In the genomic region with DNA sequence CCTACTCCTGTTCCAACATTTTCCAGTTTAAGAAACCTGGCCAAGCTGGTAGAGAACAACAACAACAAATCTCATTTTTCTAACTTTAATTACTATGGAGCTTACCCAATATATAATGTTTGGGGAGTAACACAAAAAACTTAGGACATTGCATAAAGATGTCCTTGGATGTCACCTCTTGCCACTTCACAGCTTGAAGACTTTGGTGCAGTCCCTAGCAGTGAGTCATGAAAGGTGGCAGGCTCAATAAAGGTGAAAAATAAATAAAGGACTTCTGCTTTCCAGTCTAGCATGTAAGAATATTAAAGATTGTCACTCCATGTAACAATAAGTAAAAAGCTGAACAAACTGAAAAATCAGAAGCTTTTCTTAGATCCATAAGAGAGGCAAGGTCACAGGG, we compare ENCODE assay signal across 23 cellular contexts. TPM values are rescaled to one million over a fixed set of nuclear protein-coding genes. Genes with fewer than 3 reads are reported as not detected.
DNase-seq lines count a peak whose midpoint lies in the region; ATAC-seq and TF ChIP-seq lines count a peak whose summit lies in the region.
"Had no signal": no experiment of that assay in that cellular context is flagged by ENCODE, and none has a peak within 500 bp of the region (broad histone marks: within the 10 kb centered on the region; RNA-seq: fewer than 3 reads in every experiment).

No MANE protein-coding gene starts in this region.

- H3K27me3 ChIP-seq in CD4-positive, alpha-beta T cell (ENCODE audit: control insufficient read depth, insufficient read depth, low read length), result no peaks in the 10 kb centered on the region
- H3K27me3 ChIP-seq: Peyer's patch, SJCRH30 had no signal

- CTCF ChIA-PET in CD4-positive, alpha-beta T cell (lab: Charles Lee), result no interaction called here

- TF ChIP-seq CTCF in CD4-positive, alpha-beta T cell (IDR thresholded peaks at IDR 0.05), result no peak
- TF ChIP-seq CTCF in natural killer cell (IDR thresholded peaks at IDR 0.05), result no peak

- no peak overlapping the region for H3K4me3 Mint-ChIP-seq in activated T-cell treated with anti-CD3 and anti-CD28 coated beads, Interleukin-2, amount 50 U/mL, for 24 hours
- no peak overlapping the region for H3K4me3 Mint-ChIP-seq in CD4-positive, alpha-beta T cell
- H3K4me3 Mint-ChIP-seq in activated naive CD8-positive, alpha-beta T cell, result peak overlapping the region; percentile 56
- H3K4me3 Mint-ChIP-seq in natural killer cell, result no peak overlapping the region
- H3K4me3 Mint-ChIP-seq: GM23338 had no signal

- peak overlapping the region; percentile 81 for H3K27ac Mint-ChIP-seq in activated T-cell treated with anti-CD3 and anti-CD28 coated beads, Interleukin-2, amount 50 U/mL, for 24 hours
- peak overlapping the region; percentile 80 for H3K27ac Mint-ChIP-seq in CD4-positive, alpha-beta T cell
- H3K27ac Mint-ChIP-seq in activated naive CD8-positive, alpha-beta T cell, result peak overlapping the region; percentile 79
- no peak overlapping the region for H3K27ac Mint-ChIP-seq in natural killer cell
- H3K27ac Mint-ChIP-seq: GM23338 had no signal

- peaks cover 42% of the 10 kb centered on the region for H3K4me1 Mint-ChIP-seq in activated T-cell treated with anti-CD3 and anti-CD28 coated beads, Interleukin-2, amount 50 U/mL, for 24 hours (ENCODE audit: low read depth)
- H3K4me1 Mint-ChIP-seq in CD4-positive, alpha-beta T cell (ENCODE audit: low read depth), result peaks cover 50% of the 10 kb centered on the region
- peaks cover 46% of the 10 kb centered on the region for H3K4me1 Mint-ChIP-seq in activated naive CD8-positive, alpha-beta T cell (ENCODE audit: low read depth)
- H3K4me1 Mint-ChIP-seq in natural killer cell, result peaks cover 17 to 25% of the 10 kb centered on the region in 2 donors

- H3K27me3 Mint-ChIP-seq in activated T-cell treated with anti-CD3 and anti-CD28 coated beads, Interleukin-2, amount 50 U/mL, for 24 hours, result no peaks in the 10 kb centered on the region
- no peaks in the 10 kb centered on the region for H3K27me3 Mint-ChIP-seq in CD4-positive, alpha-beta T cell
- H3K27me3 Mint-ChIP-seq in activated naive CD8-positive, alpha-beta T cell, result no peaks in the 10 kb centered on the region
- no peaks in the 10 kb centered on the region for H3K27me3 Mint-ChIP-seq in natural killer cell (ENCODE audit: low read depth in 2 of 2)

- no peak overlapping the region for H3K27ac ChIP-seq in CD4-positive, alpha-beta T cell (ENCODE audit: low read depth, low read length)
- H3K27ac ChIP-seq: A549, Peyer's patch, SJCRH30 had no signal

- peaks cover 5% of the 10 kb centered on the region for H3K36me3 Mint-ChIP-seq in activated T-cell treated with anti-CD3 and anti-CD28 coated beads, Interleukin-2, amount 50 U/mL, for 24 hours (ENCODE audit: low read depth)
- H3K36me3 Mint-ChIP-seq in CD4-positive, alpha-beta T cell (ENCODE audit: low read depth), result no peaks in the 10 kb centered on the region
- H3K36me3 Mint-ChIP-seq in activated naive CD8-positive, alpha-beta T cell, result peaks cover 3% of the 10 kb centered on the region
- H3K36me3 Mint-ChIP-seq in natural killer cell, result no peaks in the 10 kb centered on the region

- DNase-seq in activated T-cell treated with anti-CD3 and anti-CD28 coated beads, Interleukin-2, amount 50 U/mL, for 24 hours, result no peak
- no peak for DNase-seq in activated T-cell treated with anti-CD3 and anti-CD28 coated beads, Interleukin-2, amount 50 U/mL, for 48 hours
- no peak for DNase-seq in CD4-positive, alpha-beta T cell
- no peak for DNase-seq in stimulated activated naive CD8-positive, alpha-beta T cell treated with anti-CD3 and anti-CD28 coated beads, Interleukin-15, Interleukin-2, amounts not matched to agents 100 U/mL and 50 U/mL, for 24 hours
- DNase-seq in KG1 (lab: John Stamatoyannopoulos, UW) (no peak), natural killer cell (no peak)
- DNase-seq: BE2C, DMS153, Kasumi-1, NCI-H1694, NCI-H2081 treated with DMSO at 0.1 percent for 48 hours, NCI-H2171 treated with DMSO at 0.1 percent for 48 hours, NCI-H524 treated with DMSO at 0.1 percent for 48 hours, NCI-H82, Peyer's patch, SJCRH30 had no signal

- POLR2A ChIA-PET in CD4-positive, alpha-beta T cell (lab: Charles Lee), result interaction anchor here (0.9 to 1.5 kb wide), 3 partner anchors 45 to 46 kb away, joined by 3 to 6 read pairs (median 5); no protein-coding TSS in a partner anchor

- intact Hi-C loops in CD4-positive, alpha-beta T cell (cut with DNase I, micrococcal nuclease), result loop anchor here in 1 of 2 experiments (5.0 kb wide), 1 partner anchor 35 kb away; no protein-coding TSS in a partner anchor
- intact Hi-C loops in natural killer cell (cut with micrococcal nuclease), result no loop called here

- peaks cover 13% of the 10 kb centered on the region for H3K9me3 Mint-ChIP-seq in activated T-cell treated with anti-CD3 and anti-CD28 coated beads, Interleukin-2, amount 50 U/mL, for 24 hours
- H3K9me3 Mint-ChIP-seq in CD4-positive, alpha-beta T cell, result peaks cover 2% of the 10 kb centered on the region
- peaks cover 4% of the 10 kb centered on the region for H3K9me3 Mint-ChIP-seq in activated naive CD8-positive, alpha-beta T cell (ENCODE audit: low read depth)
- H3K9me3 Mint-ChIP-seq in natural killer cell, result no peaks in the 10 kb centered on the region
- H3K9me3 Mint-ChIP-seq: GM23338 had no signal

- no peaks in the 10 kb centered on the region for H3K9me3 ChIP-seq in CD4-positive, alpha-beta T cell (ENCODE audit: control insufficient read depth, low read length)
- H3K9me3 ChIP-seq: A549, BE2C, HAP-1, Peyer's patch, SJCRH30 had no signal

- ATAC-seq in CD4-positive, alpha-beta T cell (ENCODE audit: poor library complexity), result no peak
- peak; percentile 55 for ATAC-seq in stimulated activated naive CD8-positive, alpha-beta T cell treated with anti-CD3 and anti-CD28 coated beads, Interleukin-15, Interleukin-2, amounts not matched to agents 100 U/mL and 50 U/mL, for 24 hours
- ATAC-seq in natural killer cell, result no peak
- ATAC-seq: A549, GM23338 had no signal

RNA-seq across cellular contexts. Expression of a gene that starts 17.6 kb away (rescaled TPM):
- 1 to 10 TPM; 1.3 to 1.4 TPM for total RNA-seq in CD4-positive, alpha-beta T cell
- 1 to 10 TPM; 1.5 to 5.4 (median 2.5) TPM for total RNA-seq in natural killer cell
- total RNA-seq: Daoy, GM23338, MCF 10A, OCI-LY7, SJCRH30 had no signal

Comparison
In these comparisons a context has a peak if more than half of its experiments do, and no peak if none do; other contexts are left out.
1. H3K27ac Mint-ChIP-seq: peak in activated T-cell treated with anti-CD3 and anti-CD28 coated beads, Interleukin-2, amount 50 U/mL, for 24 hours (single experiment), CD4-positive, alpha-beta T cell (single experiment) and activated naive CD8-positive, alpha-beta T cell (single experiment); none in natural killer cell (0 of 2).